In genomic region chr13:99033814-99034213, GRCh38 we compare ENCODE assay signal across 8 cellular contexts. TPM values are rescaled to one million over a fixed set of nuclear protein-coding genes. Genes with fewer than 3 reads are reported as not detected.
DNase-seq lines count a peak whose midpoint lies in the region; ATAC-seq and TF ChIP-seq lines count a peak whose summit lies in the region.

No MANE protein-coding gene starts in this region.

- H3K27ac Mint-ChIP-seq in osteocyte (ENCODE audit: unreplicated experiment): no peak overlapping the region

- DNase-seq in AML-193 (lab: John Stamatoyannopoulos, UW) (peak; percentile 58 to 60), HEK293T (ENCODE audit: extremely low spot score) (peak; percentile 23), RWPE2 (ENCODE audit: low spot score) (no peak), fibroblast of lung (ENCODE audit: low read depth in 2 of 2) (peak in 1 of 2 donors; percentile 54), osteocyte (ENCODE audit: extremely low spot score, unreplicated experiment) (no peak), GF-D8 (lab: John Stamatoyannopoulos, UW) (no peak)

- H3K79me2 ChIP-seq in fibroblast of lung (ENCODE audit: control insufficient read depth, insufficient read depth, low read length): no peaks in the 10 kb centered on the region

- no peaks in the 10 kb centered on the region for H3K4me1 Mint-ChIP-seq in osteocyte (ENCODE audit: unreplicated experiment)

- H3K36me3 Mint-ChIP-seq in osteocyte (ENCODE audit: unreplicated experiment): no peaks in the 10 kb centered on the region

- H2AFZ ChIP-seq in fibroblast of lung (ENCODE audit: low read length): no peak overlapping the region

- POLR2A ChIA-PET in HEK293T (lab: Yijun Ruan, JAX): no interaction called here

- H3K27me3 ChIP-seq in RWPE2 (ENCODE audit: insufficient read depth, poor library complexity, severe bottlenecking): no peaks in the 10 kb centered on the region
- H3K27me3 ChIP-seq in fibroblast of lung (ENCODE audit: control insufficient read depth, insufficient read depth, low read length): no peaks in the 10 kb centered on the region

- H3K9me3 ChIP-seq in RWPE2 (ENCODE audit: severe bottlenecking) (no peaks in the 10 kb centered on the region), fibroblast of lung (ENCODE audit: control insufficient read depth, insufficient read depth, low read depth, low read length) (no peaks in the 10 kb centered on the region)

- no peak overlapping the region for H3K4me3 ChIP-seq in RWPE2 (ENCODE audit: severe bottlenecking)
- no peak overlapping the region for H3K4me3 ChIP-seq in fibroblast of lung (replicated peaks in 1 of 4; ENCODE audit: control extremely low read depth in 1 of 4, insufficient read depth in 1 of 4, low read depth in 3 of 4, low read length in 4 of 4)

- no peaks in the 10 kb centered on the region for H3K27me3 Mint-ChIP-seq in osteocyte (ENCODE audit: unreplicated experiment)

- ATAC-seq in RWPE2 (ENCODE audit: low read depth) (peak; percentile 69), HG02610 (IDR thresholded peaks at IDR 0.05; ENCODE audit: unreplicated experiment) (no peak), HG02938 (IDR thresholded peaks at IDR 0.05; ENCODE audit: unreplicated experiment) (no peak)

- no peak overlapping the region for H3K9ac ChIP-seq in fibroblast of lung (ENCODE audit: insufficient read depth, low read length)

- peaks cover 20% of the 10 kb centered on the region for H3K4me1 ChIP-seq in RWPE2 (ENCODE audit: insufficient read depth, poor library complexity, severe bottlenecking)
- H3K4me1 ChIP-seq in fibroblast of lung (ENCODE audit: control insufficient read depth, extremely low read depth, insufficient read depth, low read length): no peaks in the 10 kb centered on the region

- no peaks in the 10 kb centered on the region; the same call in 1 of the 2 replicates for H3K36me3 ChIP-seq in RWPE2 (ENCODE audit: low read depth)
- H3K36me3 ChIP-seq in fibroblast of lung (ENCODE audit: control insufficient read depth, insufficient read depth, low read length): no peaks in the 10 kb centered on the region

- no peak overlapping the region for H3K27ac ChIP-seq in RWPE2 (ENCODE audit: poor library complexity, severe bottlenecking)
- no peak overlapping the region for H3K27ac ChIP-seq in fibroblast of lung (ENCODE audit: insufficient read depth, low read length)

- no peak overlapping the region for H3K4me2 ChIP-seq in fibroblast of lung (ENCODE audit: extremely low read depth, insufficient read depth, low read length)

- H4K20me1 ChIP-seq in fibroblast of lung (ENCODE audit: control insufficient read depth, extremely low read depth, insufficient read depth, low read length): no peaks in the 10 kb centered on the region

- no peak overlapping the region for H3K4me3 Mint-ChIP-seq in osteocyte (ENCODE audit: unreplicated experiment)

- H3K9me3 Mint-ChIP-seq in osteocyte (ENCODE audit: unreplicated experiment): peaks cover 3% of the 10 kb centered on the region

- TF ChIP-seq CTCF in RWPE2 (IDR thresholded peaks at IDR 0.05; ENCODE audit: poor library complexity, severe bottlenecking) (peak; percentile 88), fibroblast of lung (conservative IDR thresholded peaks at IDR 0.05 in 1 of 2, IDR thresholded peaks at IDR 0.05 in 1 of 2; ENCODE audit: low read depth in 1 of 2, low read length in 2 of 2) (peak; percentile 42 to 57), osteocyte (IDR thresholded peaks at IDR 0.05) (peak; percentile 73)

- CTCF ChIA-PET in HEK293T (lab: Yijun Ruan, JAX): interaction anchor here (0.6 to 1.2 kb wide), 2 partner anchors 102 to 194 kb away, joined by 3 to 7 read pairs; no protein-coding TSS in a partner anchor

TF ChIP-seq in HEK293T, 16 proteins besides CTCF, POLR2A, EP300 and RAD21:
- TF ChIP-seq ELF4 (IDR thresholded peaks at IDR 0.05) (no peak), SP1 (IDR thresholded peaks at IDR 0.05) (no peak), FOXA1 (IDR thresholded peaks at IDR 0.05) (no peak), L3MBTL2 (conservative IDR thresholded peaks at IDR 0.05) (no peak), TARDBP (IDR thresholded peaks at IDR 0.05) (no peak), ARNT (IDR thresholded peaks at IDR 0.05) (no peak), FOXM1 (IDR thresholded peaks at IDR 0.05; ENCODE audit: borderline replicate concordance) (no peak), ZNF384 (IDR thresholded peaks at IDR 0.05) (no peak), PKNOX1 (IDR thresholded peaks at IDR 0.05) (no peak), CTBP1 (IDR thresholded peaks at IDR 0.05; ENCODE audit: borderline replicate concordance) (no peak), LEF1 (IDR thresholded peaks at IDR 0.05; ENCODE audit: borderline replicate concordance) (no peak), BHLHE40 (IDR thresholded peaks at IDR 0.05; ENCODE audit: borderline replicate concordance) (no peak), HDGF (IDR thresholded peaks at IDR 0.05; ENCODE audit: borderline replicate concordance) (no peak), SUZ12 (IDR thresholded peaks at IDR 0.05) (no peak), FOXK2 (IDR thresholded peaks at IDR 0.05) (no peak), NFRKB (IDR thresholded peaks at IDR 0.05) (no peak)

RNA-seq across cellular contexts. Expression of gene DOCK9, which starts 56.0 kb away (rescaled TPM):
- total RNA-seq in fibroblast of lung (10.3 and 18.2 TPM in 2 replicates), osteocyte (23.9 and 24.1 TPM in 2 replicates)
- polyA plus RNA-seq in fibroblast of lung: 16.7 and 18.2 TPM in 2 replicates
- 11.7 and 14.9 TPM in 2 replicates for polyA plus RNA-seq in fibroblast of lung (2012)
- 18.9 and 19.0 TPM in 2 replicates for polyA minus RNA-seq in fibroblast of lung (ENCODE audit: low replicate concordance)

Comparison
In these comparisons a context has a peak if more than half of its experiments do, and no peak if none do; other contexts are left out.
1. DNase-seq: peak in AML-193 (2 of 2) and HEK293T (single experiment); none in RWPE2 (single experiment), osteocyte (single experiment) and GF-D8 (single experiment).
2. Peak in every context shown above with its lines, with median percentiles within 50 percentile points of each other: CTCF ChIP-seq.